16 cellular contexts compared by ENCODE assay signal in genomic region chr4:81828991-81829390, GRCh38.
DNase-seq lines count a peak whose midpoint lies in the region; ATAC-seq and TF ChIP-seq lines count a peak whose summit lies in the region.
"Had no signal": no experiment of that assay in that cellular context is flagged by ENCODE, and none has a peak within 500 bp of the region (broad histone marks: within the 10 kb centered on the region; RNA-seq: fewer than 3 reads in every experiment).

No MANE protein-coding gene starts in this region.

- no peak for TF ChIP-seq EP300 in stomach (IDR thresholded peaks at IDR 0.05)

- H3K4me3 ChIP-seq in right cardiac atrium (ENCODE audit: low read length) (no peak overlapping the region), stomach (no peak overlapping the region)

- DNase-seq in Right ventricle myocardium inferior (ENCODE audit: missing footprints) (peak; percentile 64), cardiac septum (ENCODE audit: low spot score) (no peak), cerebellar nuclear complex (lab: John Stamatoyannopoulos, UW) (peak; percentile 6 to 10), right cardiac atrium (peak; percentile 46 to 74 (median 69)), stomach (peak; percentile 70)
- DNase-seq: GF-D8, GOT3, KG1, NCI-H1092, NCI-H1694, NCI-H2107, NCI-H2227 treated with DMSO at 0.1 percent for 48 hours, NCI-H524 treated with DMSO at 0.1 percent for 48 hours had no signal

- intact Hi-C loops in Right ventricle myocardium inferior (cut with DNase I): no loop called here
- intact Hi-C loops in cardiac septum (cut with DNase I): loop anchor here (5.0 kb wide), 1 partner anchor 357 kb away; the partner anchor contains the start of gene RASGEF1B
- intact Hi-C loops in right cardiac atrium (cut with DNase I): no loop called here
- intact Hi-C loops in stomach (cut with DNase I; ENCODE audit: low total_unique reads): no loop called here

- H3K4me1 ChIP-seq in right cardiac atrium (ENCODE audit: control insufficient read depth, insufficient read depth, low read length): no peaks in the 10 kb centered on the region
- no peaks in the 10 kb centered on the region for H3K4me1 ChIP-seq in stomach

- TF ChIP-seq CTCF in stomach (IDR thresholded peaks at IDR 0.05): no peak

- ATAC-seq in Right ventricle myocardium inferior: peak; percentile 98
- ATAC-seq in right cardiac atrium: peak; percentile 92 to 97
- no peak for ATAC-seq in GM18861 (IDR thresholded peaks at IDR 0.05; ENCODE audit: unreplicated experiment)
- no peak for ATAC-seq in HG03342 (IDR thresholded peaks at IDR 0.05; ENCODE audit: unreplicated experiment)
- ATAC-seq in HG03280 (IDR thresholded peaks at IDR 0.05; ENCODE audit: unreplicated experiment): no peak

- H3K9me3 ChIP-seq in right cardiac atrium (ENCODE audit: control insufficient read depth, low read length): no peaks in the 10 kb centered on the region
- no peaks in the 10 kb centered on the region for H3K9me3 ChIP-seq in stomach

- H3K27me3 ChIP-seq in right cardiac atrium (ENCODE audit: control insufficient read depth, insufficient read depth) (no peaks in the 10 kb centered on the region), stomach (no peaks in the 10 kb centered on the region)

- 57% methylated on average over 1 of the region's 1 CpG for WGBS in right cardiac atrium
- WGBS in stomach, 5 donors: 30 to 56% (median 44%) methylated on average over 1 of the region's 1 CpG

- TF ChIP-seq POLR2A in stomach (IDR thresholded peaks at IDR 0.05): no peak

- H3K36me3 ChIP-seq in stomach: no peaks in the 10 kb centered on the region

- H3K27ac ChIP-seq in right cardiac atrium (ENCODE audit: low read length) (no peak overlapping the region), stomach (no peak overlapping the region)

Comparison
In these comparisons a context has a peak if more than half of its experiments do, and no peak if none do; other contexts are left out.
1. ATAC-seq: peak in Right ventricle myocardium inferior (single experiment) and right cardiac atrium (2 of 2); none in GM18861 (single experiment), HG03342 (single experiment) and HG03280 (single experiment).